8 cellular contexts compared by ENCODE assay signal in the genomic region with DNA sequence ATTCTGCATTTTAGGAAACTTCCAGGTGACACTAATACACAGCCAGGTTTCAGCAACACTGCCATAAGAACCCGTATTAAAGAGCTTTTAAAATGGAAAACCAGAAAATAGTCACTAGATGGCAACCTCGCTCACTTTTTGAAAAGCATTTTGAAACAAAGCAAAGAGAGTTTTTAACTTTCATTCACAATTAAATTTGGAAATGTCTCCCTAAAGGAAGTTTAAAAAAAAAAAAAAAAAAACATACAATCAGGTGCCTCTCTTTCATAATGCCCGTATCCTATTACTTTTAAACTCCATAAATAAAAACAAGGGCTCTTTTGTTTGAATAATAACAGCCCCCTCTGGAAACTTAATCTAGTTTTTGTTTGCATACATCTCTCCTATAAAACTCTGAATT. TPM values are rescaled to one million over a fixed set of nuclear protein-coding genes. Genes with fewer than 3 reads are reported as not detected.
A peak's percentile ranks its signal among the peaks of the same experiment; 100 is the strongest.
DNase-seq lines count a peak whose midpoint lies in the region; ATAC-seq and TF ChIP-seq lines count a peak whose summit lies in the region.

No MANE protein-coding gene starts in this region.

- DNase-seq in heart right ventricle (no peak), left cardiac atrium (no peak), NCI-H1694 treated with DMSO at 0.1 percent for 48 hours (lab: John Stamatoyannopoulos, UW) (peak; percentile 57), body of pancreas (peak in 1 of 4 donors; percentile 14)

- peak in 1 of 8 donors; percentile 45 for ATAC-seq in heart right ventricle
- no peak for ATAC-seq in left cardiac atrium
- ATAC-seq in body of pancreas: peak; percentile 57
- ATAC-seq in HG02623 (IDR thresholded peaks at IDR 0.05; ENCODE audit: unreplicated experiment): no peak
- no peak for ATAC-seq in HG02610 (IDR thresholded peaks at IDR 0.05; ENCODE audit: unreplicated experiment)
- ATAC-seq in HG02571 (IDR thresholded peaks at IDR 0.05; ENCODE audit: unreplicated experiment): no peak

- H3K4me3 ChIP-seq in heart right ventricle (no peak overlapping the region), body of pancreas (no peak overlapping the region), liver (ENCODE audit: low read depth in 1 of 3, low read length in 3 of 3) (no peak overlapping the region)

- H3K27me3 ChIP-seq in heart right ventricle (no peaks in the 10 kb centered on the region), body of pancreas (no peaks in the 10 kb centered on the region), liver (ENCODE audit: control insufficient read depth in 4 of 4, insufficient read depth in 4 of 4, low read length in 3 of 4) (no peaks in the 10 kb centered on the region)

- TF ChIP-seq RAD21 in liver (IDR thresholded peaks at IDR 0.05): peak; percentile 85

- H3K4me1 ChIP-seq in heart right ventricle (peaks cover 0 to 47% (median 4%) of the 10 kb centered on the region in 9 donors), body of pancreas (peaks cover 10% of the 10 kb centered on the region), liver (ENCODE audit: control insufficient read depth in 4 of 4, insufficient read depth in 4 of 4, low read length in 3 of 4) (peaks cover 0 to 7% (median 4%) of the 10 kb centered on the region in 4 donors)

- TF ChIP-seq POLR2A in body of pancreas (IDR thresholded peaks at IDR 0.05): no peak

- H3K9me3 ChIP-seq in heart right ventricle (no peaks in the 10 kb centered on the region), body of pancreas (no peaks in the 10 kb centered on the region), liver (ENCODE audit: control insufficient read depth in 4 of 4, low read length in 3 of 4) (no peaks in the 10 kb centered on the region)

- intact Hi-C loops in heart right ventricle (cut with DNase I): loop anchor here in 9 of 10 donors (1.0 to 10.0 kb wide), 9 partner anchors 120 to 664 kb away; partner anchors contain the start of gene SPP1 (in 2 of the 9)
- intact Hi-C loops in left cardiac atrium (cut with DNase I): loop anchor here in 1 of 2 donors (2.0 to 5.0 kb wide), 2 partner anchors 122 to 359 kb away; partner anchors contain the start of gene SPP1
- intact Hi-C loops in body of pancreas (cut with DNase I): loop anchor here (5.0 to 10.0 kb wide), 2 partner anchors 114 to 362 kb away; no protein-coding TSS in a partner anchor

- WGBS in heart right ventricle, 2 donors: 2% methylated on average over 3 of the region's 3 CpGs
- 0 to 1% methylated on average over 3 of the region's 3 CpGs for WGBS in body of pancreas, 2 donors
- 1% methylated on average over 3 of the region's 3 CpGs for WGBS in liver

- no peak overlapping the region for H3K9ac ChIP-seq in liver (ENCODE audit: low read depth in 1 of 2, low read length in 2 of 2)

- H3K36me3 ChIP-seq in heart right ventricle (no peaks in the 10 kb centered on the region), body of pancreas (replicated peaks in 1 of 2; ENCODE audit: insufficient read depth in 1 of 2, low read depth in 2 of 2) (no peaks in the 10 kb centered on the region), liver (ENCODE audit: control insufficient read depth in 4 of 4, insufficient read depth in 3 of 4, low read depth in 1 of 4, low read length in 3 of 4) (no peaks in the 10 kb centered on the region)

- H3K27ac ChIP-seq in heart right ventricle: no peak overlapping the region
- H3K27ac ChIP-seq in body of pancreas: peak overlapping the region in 2 of 4 donors; percentile 48 to 54
- no peak overlapping the region for H3K27ac ChIP-seq in liver (ENCODE audit: low read depth in 1 of 2, low read length in 2 of 2)

- TF ChIP-seq CTCF in heart right ventricle (IDR thresholded peaks at IDR 0.05) (peak in 8 of 9 donors; percentile 14 to 73 (median 59)), body of pancreas (IDR thresholded peaks at IDR 0.05) (peak in 6 of 7 experiments; percentile 40 to 71 (median 61)), liver (IDR thresholded peaks at IDR 0.05; ENCODE audit: low read depth, low read length, missing input control) (peak; percentile 56)

TF ChIP-seq in liver, 16 proteins besides CTCF, POLR2A, EP300 and RAD21:
- TF ChIP-seq NR2F2 (IDR thresholded peaks at IDR 0.05) (no peak), FOXA1 (IDR thresholded peaks at IDR 0.05) (no peak), RXRA (IDR thresholded peaks at IDR 0.05) (no peak), TAF1 (conservative IDR thresholded peaks at IDR 0.05) (no peak), GABPA (IDR thresholded peaks at IDR 0.05 in 1 of 2, conservative IDR thresholded peaks at IDR 0.05 in 1 of 2) (no peak), YY1 (IDR thresholded peaks at IDR 0.05) (no peak), ATF3 (IDR thresholded peaks at IDR 0.05) (no peak), REST (IDR thresholded peaks at IDR 0.05) (no peak), EGR1 (IDR thresholded peaks at IDR 0.05; ENCODE audit: low read depth in 2 of 2) (no peak), JUND (IDR thresholded peaks at IDR 0.05) (no peak), MAX (IDR thresholded peaks at IDR 0.05) (no peak), HNF4G (IDR thresholded peaks at IDR 0.05) (no peak), HNF4A (conservative IDR thresholded peaks at IDR 0.05) (no peak), SP1 (IDR thresholded peaks at IDR 0.05) (no peak), FOXA2 (IDR thresholded peaks at IDR 0.05) (no peak)
- TF ChIP-seq, protein P1, sequence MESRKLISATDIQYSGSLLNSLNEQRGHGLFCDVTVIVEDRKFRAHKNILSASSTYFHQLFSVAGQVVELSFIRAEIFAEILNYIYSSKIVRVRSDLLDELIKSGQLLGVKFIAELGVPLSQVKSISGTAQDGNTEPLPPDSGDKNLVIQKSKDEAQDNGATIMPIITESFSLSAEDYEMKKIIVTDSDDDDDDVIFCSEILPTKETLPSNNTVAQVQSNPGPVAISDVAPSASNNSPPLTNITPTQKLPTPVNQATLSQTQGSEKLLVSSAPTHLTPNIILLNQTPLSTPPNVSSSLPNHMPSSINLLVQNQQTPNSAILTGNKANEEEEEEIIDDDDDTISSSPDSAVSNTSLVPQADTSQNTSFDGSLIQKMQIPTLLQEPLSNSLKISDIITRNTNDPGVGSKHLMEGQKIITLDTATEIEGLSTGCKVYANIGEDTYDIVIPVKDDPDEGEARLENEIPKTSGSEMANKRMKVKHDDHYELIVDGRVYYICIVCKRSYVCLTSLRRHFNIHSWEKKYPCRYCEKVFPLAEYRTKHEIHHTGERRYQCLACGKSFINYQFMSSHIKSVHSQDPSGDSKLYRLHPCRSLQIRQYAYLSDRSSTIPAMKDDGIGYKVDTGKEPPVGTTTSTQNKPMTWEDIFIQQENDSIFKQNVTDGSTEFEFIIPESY (IDR thresholded peaks at IDR 0.05): no peak

RNA-seq across cellular contexts. Expression of gene MEPE, which starts 20.3 kb away (rescaled TPM):
- total RNA-seq in heart right ventricle (not detected), left cardiac atrium (not detected), body of pancreas (not detected), liver (not detected)
- polyA plus RNA-seq in heart right ventricle (not detected), liver (under 1 TPM in 1 of 2 donors, not detected in 1; 0.07 TPM)

RNA-seq across cellular contexts. Expression of gene IBSP, which starts 53.8 kb away (rescaled TPM):
- total RNA-seq in heart right ventricle: under 1 TPM in 1 of 10 donors, not detected in 9; 0.16 TPM
- polyA plus RNA-seq in heart right ventricle: not detected
- total RNA-seq in left cardiac atrium: not detected
- not detected for total RNA-seq in body of pancreas
- total RNA-seq in liver: not detected
- polyA plus RNA-seq in liver: not detected
